Comparison of ENCODE assay signal across 1 cellular context in the genomic region with DNA sequence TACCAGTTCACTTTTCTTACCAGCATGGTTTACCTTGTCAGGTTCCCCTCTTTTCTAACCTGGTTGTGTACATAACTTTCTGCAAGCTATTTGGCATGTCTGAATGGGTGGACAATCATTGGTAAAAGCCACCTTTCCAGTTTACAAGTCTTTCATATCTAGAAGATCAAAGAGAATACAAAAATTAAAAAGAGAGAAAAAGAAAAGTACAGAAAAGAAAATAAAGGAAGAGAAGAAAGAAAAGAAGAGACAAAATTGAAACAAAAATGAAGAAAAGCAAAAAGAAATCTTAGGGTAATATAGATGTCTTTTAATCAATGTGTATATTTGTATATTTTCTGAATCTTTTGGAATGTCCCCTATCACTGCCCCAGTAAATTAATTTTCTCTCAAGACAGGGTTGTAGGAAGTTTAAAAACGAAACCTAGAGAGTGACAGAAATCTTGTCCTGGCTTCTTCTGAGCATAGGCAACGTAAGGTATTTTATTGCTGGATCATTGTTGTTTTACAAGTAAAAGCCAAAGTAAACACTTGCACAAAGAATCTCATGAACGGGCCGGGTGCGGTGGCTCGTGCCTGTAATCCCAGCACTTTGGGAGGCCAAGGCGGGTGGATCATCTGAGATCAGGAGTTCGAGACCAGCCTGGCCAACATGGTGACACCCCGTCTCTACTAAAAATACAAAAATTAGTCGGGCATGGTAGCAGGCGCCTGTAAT.
TF ChIP-seq lines count a peak whose summit lies in the region.

No MANE protein-coding gene starts in this region.

TF ChIP-seq in GM23338, 12 proteins besides CTCF, POLR2A, EP300 and RAD21:
- TF ChIP-seq REST (IDR thresholded peaks at IDR 0.05; ENCODE audit: unreplicated experiment) (no peak), EZH2phosphoT487 (IDR thresholded peaks at IDR 0.05; ENCODE audit: unreplicated experiment) (no peak), STAT1 (IDR thresholded peaks at IDR 0.05; ENCODE audit: unreplicated experiment) (no peak), CREB1 (CRISPR knock-in tag; IDR thresholded peaks at IDR 0.05; ENCODE audit: low read depth) (no peak), NANOG (IDR thresholded peaks at IDR 0.05; ENCODE audit: borderline replicate concordance) (no peak), POLR2AphosphoS5 (IDR thresholded peaks at IDR 0.05; ENCODE audit: low read depth) (no peak), JUNB (IDR thresholded peaks at IDR 0.05; ENCODE audit: unreplicated experiment) (no peak), EZH2 (IDR thresholded peaks at IDR 0.05; ENCODE audit: low read depth, unreplicated experiment) (no peak), ZNF114 (CRISPR knock-in tag; IDR thresholded peaks at IDR 0.05) (no peak), ZNF462 (CRISPR knock-in tag; IDR thresholded peaks at IDR 0.05) (no peak), ZNF331 (CRISPR knock-in tag; IDR thresholded peaks at IDR 0.05; ENCODE audit: low read depth) (no peak)
- TF ChIP-seq, protein P1, sequence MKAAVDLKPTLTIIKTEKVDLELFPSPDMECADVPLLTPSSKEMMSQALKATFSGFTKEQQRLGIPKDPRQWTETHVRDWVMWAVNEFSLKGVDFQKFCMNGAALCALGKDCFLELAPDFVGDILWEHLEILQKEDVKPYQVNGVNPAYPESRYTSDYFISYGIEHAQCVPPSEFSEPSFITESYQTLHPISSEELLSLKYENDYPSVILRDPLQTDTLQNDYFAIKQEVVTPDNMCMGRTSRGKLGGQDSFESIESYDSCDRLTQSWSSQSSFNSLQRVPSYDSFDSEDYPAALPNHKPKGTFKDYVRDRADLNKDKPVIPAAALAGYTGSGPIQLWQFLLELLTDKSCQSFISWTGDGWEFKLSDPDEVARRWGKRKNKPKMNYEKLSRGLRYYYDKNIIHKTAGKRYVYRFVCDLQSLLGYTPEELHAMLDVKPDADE (IDR thresholded peaks at IDR 0.05) = no peak
